In genomic region chr19:47232422-47233211, GRCh38 we compare ENCODE assay signal across 8 cellular contexts. TPM values are rescaled to one million over a fixed set of nuclear protein-coding genes. Genes with fewer than 3 reads are reported as not detected.
DNase-seq lines count a peak whose midpoint lies in the region; ATAC-seq, FAIRE-seq and TF ChIP-seq lines count a peak whose summit lies in the region.

No MANE protein-coding gene starts in this region.

- POLR2A ChIA-PET in AG04450 (lab: Yijun Ruan, JAX) = interaction anchor here (0.7 to 1.3 kb wide), 3 partner anchors 11 to 420 kb away, joined by 6 to 9 read pairs (median 6); no protein-coding TSS in a partner anchor

- H3K27me3 ChIP-seq in AG04450 (ENCODE audit: control insufficient read depth, insufficient read depth, low read length) (no peaks in the 10 kb centered on the region), WERI-Rb-1 (ENCODE audit: insufficient read depth, low read depth, severe bottlenecking) (no peaks in the 10 kb centered on the region), aorta (ENCODE audit: control insufficient read depth in 1 of 2, insufficient read depth in 2 of 2, low read length in 1 of 2) (no peaks in the 10 kb centered on the region)

- H3K36me3 ChIP-seq in WERI-Rb-1 (no peaks in the 10 kb centered on the region), aorta (ENCODE audit: control insufficient read depth in 1 of 2, insufficient read depth in 2 of 2, low read length in 1 of 2) (no peaks in the 10 kb centered on the region)

- WGBS in aorta, 2 donors = 40 to 45% methylated on average over 16 of the region's 16 CpGs

- FAIRE-seq in GM19239 (lab: Jason Lieb, UNC) = peak; percentile 40

- H3K4me1 ChIP-seq in aorta (ENCODE audit: control insufficient read depth in 1 of 2, insufficient read depth in 2 of 2, low read length in 2 of 2) = no peaks in the 10 kb centered on the region

- H3K9me3 Mint-ChIP-seq in stimulated activated naive CD8-positive, alpha-beta T cell treated with anti-CD3 and anti-CD28 coated beads, Interleukin-15, amount 100 ng/mL, for 72 hours = no peaks in the 10 kb centered on the region

- no peaks in the 10 kb centered on the region for H3K27me3 Mint-ChIP-seq in stimulated activated naive CD8-positive, alpha-beta T cell treated with anti-CD3 and anti-CD28 coated beads, Interleukin-15, amount 100 ng/mL, for 72 hours

- H3K4me3 Mint-ChIP-seq in stimulated activated naive CD8-positive, alpha-beta T cell treated with anti-CD3 and anti-CD28 coated beads, Interleukin-15, amount 100 ng/mL, for 72 hours = peak overlapping the region; percentile 72 to 91

- TF ChIP-seq CTCF in AG04450 (IDR thresholded peaks at IDR 0.05; ENCODE audit: low read depth, low read length) (no peak), WERI-Rb-1 (IDR thresholded peaks at IDR 0.05; ENCODE audit: low read depth, low read length) (no peak), fibroblast of villous mesenchyme (IDR thresholded peaks at IDR 0.05; ENCODE audit: insufficient read depth, low read depth, low read length) (no peak)

- H3K4me3 ChIP-seq in AG04450 (ENCODE audit: low read depth, low read length) (peak overlapping the region; percentile 58), WERI-Rb-1 (ENCODE audit: low read depth, low read length) (no peak overlapping the region), fibroblast of villous mesenchyme (ENCODE audit: low read depth, low read length) (peak overlapping the region; percentile 56), aorta (ENCODE audit: low read length in 2 of 2) (no peak overlapping the region)

- H3K4me1 Mint-ChIP-seq in stimulated activated naive CD8-positive, alpha-beta T cell treated with anti-CD3 and anti-CD28 coated beads, Interleukin-15, amount 100 ng/mL, for 72 hours = peaks cover 20% of the 10 kb centered on the region

- intact Hi-C loops in aorta (cut with DNase I) = no loop called here

- peak overlapping the region; percentile 86 to 95 for H3K27ac Mint-ChIP-seq in stimulated activated naive CD8-positive, alpha-beta T cell treated with anti-CD3 and anti-CD28 coated beads, Interleukin-15, amount 100 ng/mL, for 72 hours

- CTCF ChIA-PET in AG04450 (lab: Charles Lee) = interaction anchor here (0.9 to 2.3 kb wide), 5 partner anchors 11 to 83 kb away, joined by 3 to 18 read pairs (median 9); no protein-coding TSS in a partner anchor

- H3K9me3 ChIP-seq in AG04450 (ENCODE audit: control insufficient read depth, insufficient read depth, low read length) = no peaks in the 10 kb centered on the region; the same call in 1 of the 2 replicates
- H3K9me3 ChIP-seq in WERI-Rb-1 (ENCODE audit: severe bottlenecking) = no peaks in the 10 kb centered on the region
- no peaks in the 10 kb centered on the region for H3K9me3 ChIP-seq in aorta (ENCODE audit: control insufficient read depth, low read length)

- ATAC-seq in stimulated activated naive CD8-positive, alpha-beta T cell treated with anti-CD3 and anti-CD28 coated beads, Interleukin-15, amount 100 ng/mL, for 72 hours = no peak
- ATAC-seq in aorta (ENCODE audit: low FRiP score) (no peak), GM18873 (IDR thresholded peaks at IDR 0.05; ENCODE audit: low FRiP score, unreplicated experiment) (no peak)

- H3K27ac ChIP-seq in AG04450 (ENCODE audit: low read depth, low read length) = peak overlapping the region; percentile 85
- H3K27ac ChIP-seq in WERI-Rb-1 = peak overlapping the region; percentile 96
- peak overlapping the region in 1 of 2 donors; percentile 6 for H3K27ac ChIP-seq in aorta (ENCODE audit: low read depth in 1 of 2, low read length in 2 of 2)

- DNase-seq in AG04450 (ENCODE audit: low read depth, low spot score) = no peak
- no peak for DNase-seq in GM19239 (ENCODE audit: insufficient read length, low spot score)
- DNase-seq in WERI-Rb-1 = no peak
- peak; percentile 76 for DNase-seq in fibroblast of villous mesenchyme (ENCODE audit: low read depth)
- DNase-seq in stimulated activated naive CD8-positive, alpha-beta T cell treated with anti-CD3 and anti-CD28 coated beads, Interleukin-15, amount 100 ng/mL, for 72 hours = peak; percentile 36 to 62
- no peak for DNase-seq in aorta
- no peak for DNase-seq in germinal center (ENCODE audit: low spot score)

RNA-seq across cellular contexts. Expression of gene BBC3, which starts 1.6 kb away (rescaled TPM):
- 3.6 and 4.4 TPM in 2 replicates for polyA plus RNA-seq in AG04450 (2011; rRNA removed)
- 3.6 and 4.5 TPM in 2 replicates for polyA minus RNA-seq in AG04450 (2011; rRNA and poly(A)+ RNA removed)
- 6.0 and 14.2 TPM in 2 replicates for total RNA-seq in fibroblast of villous mesenchyme
- 1 to 10 TPM; 8.0 to 8.6 TPM for total RNA-seq in aorta
- polyA plus RNA-seq in aorta = 1 to 10 TPM; 6.1 TPM

RNA-seq across cellular contexts. Expression of gene CCDC9, which starts 23.7 kb away (rescaled TPM):
- polyA plus RNA-seq in AG04450 (2011; rRNA removed) = 5.0 and 6.6 TPM in 2 replicates
- 4.7 and 9.3 TPM in 2 replicates for polyA minus RNA-seq in AG04450 (2011; rRNA and poly(A)+ RNA removed)
- total RNA-seq in fibroblast of villous mesenchyme = 7.3 and 8.4 TPM in 2 replicates
- total RNA-seq in aorta = 10 to 100 TPM; 43.4 to 43.8 TPM
- polyA plus RNA-seq in aorta = 10 to 100 TPM; 20.7 to 35.8 TPM

RNA-seq across cellular contexts. Expression of gene INAFM1, which starts 42.1 kb away (rescaled TPM):
- polyA plus RNA-seq in AG04450 (2011; rRNA removed) (2.4 and 5.0 TPM in 2 replicates), aorta (10 to 100 TPM in 1 of 2 donors, 1 to 10 TPM in 1; 5.4 to 81.7 TPM)
- polyA minus RNA-seq in AG04450 (2011; rRNA and poly(A)+ RNA removed) = 1.0 and 1.3 TPM in 2 replicates
- total RNA-seq in fibroblast of villous mesenchyme (2.6 and 4.2 TPM in 2 replicates), aorta (10 to 100 TPM; 26.2 to 48.0 TPM)

Comparison
In these comparisons a context has a peak if more than half of its experiments do, and no peak if none do; other contexts are left out.
1. DNase-seq: peak in fibroblast of villous mesenchyme (single experiment) and stimulated activated naive CD8-positive, alpha-beta T cell treated with anti-CD3 and anti-CD28 coated beads, Interleukin-15, amount 100 ng/mL, for 72 hours (2 of 2); none in AG04450 (single experiment), GM19239 (single experiment), WERI-Rb-1 (single experiment), aorta (0 of 2) and germinal center (single experiment).
2. H3K4me3 ChIP-seq: peak in AG04450 (single experiment) and fibroblast of villous mesenchyme (single experiment); none in WERI-Rb-1 (single experiment) and aorta (0 of 2).